In genomic region chr20:5222919-5223634, GRCh38 we compare ENCODE assay signal across 7 cellular contexts.
DNase-seq lines count a peak whose midpoint lies in the region; ATAC-seq and TF ChIP-seq lines count a peak whose summit lies in the region.

No MANE protein-coding gene starts in this region.

- no peaks in the 10 kb centered on the region for H3K27me3 ChIP-seq in psoas muscle (ENCODE audit: insufficient read depth in 3 of 3, low read length in 2 of 3)

- H3K27me3 Mint-ChIP-seq in activated naive CD4-positive, alpha-beta T cell treated with anti-CD3 and anti-CD28 coated beads for 36 hours (ENCODE audit: low read depth) = peaks cover 2% of the 10 kb centered on the region

- H3K4me1 ChIP-seq in psoas muscle = no peaks in the 10 kb centered on the region

- no peak overlapping the region for H3K27ac ChIP-seq in psoas muscle

- no peaks in the 10 kb centered on the region for H3K9me3 Mint-ChIP-seq in activated naive CD4-positive, alpha-beta T cell treated with anti-CD3 and anti-CD28 coated beads for 36 hours

- WGBS in psoas muscle, 3 donors = 32 to 38% (median 33%) methylated on average over 11 of the region's 11 CpGs

- H3K27ac Mint-ChIP-seq in activated naive CD4-positive, alpha-beta T cell treated with anti-CD3 and anti-CD28 coated beads for 36 hours = no peak overlapping the region

- H3K4me3 Mint-ChIP-seq in activated naive CD4-positive, alpha-beta T cell treated with anti-CD3 and anti-CD28 coated beads for 36 hours = no peak overlapping the region

- CTCF ChIA-PET in activated naive CD4-positive, alpha-beta T cell treated with anti-CD3 and anti-CD28 coated beads for 36 hours (lab: Charles Lee) = interaction anchor here (0.6 to 4.9 kb wide), 35 partner anchors 8 to 233 kb away, joined by 3 to 58 read pairs (median 4); partner anchors contain the start of genes CDS2 and PCNA

- ATAC-seq in psoas muscle (peak; percentile 62 to 91 (median 68)), HG03439 (IDR thresholded peaks at IDR 0.05; ENCODE audit: unreplicated experiment) (no peak)

- TF ChIP-seq CTCF in GM10266 (IDR thresholded peaks at IDR 0.05; ENCODE audit: control insufficient read depth, insufficient read depth, low read depth, missing control alignments) (peak; percentile 90), psoas muscle (IDR thresholded peaks at IDR 0.05) (peak; percentile 85)

- intact Hi-C loops in activated naive CD4-positive, alpha-beta T cell treated with anti-CD3 and anti-CD28 coated beads for 36 hours (cut with micrococcal nuclease) = loop anchor here (1.0 to 5.0 kb wide), 5 partner anchors 18 to 224 kb away; no protein-coding TSS in a partner anchor
- intact Hi-C loops in head of caudate nucleus (cut with DNase I) (no loop called here), psoas muscle (cut with DNase I) (no loop called here)

- H3K9me3 ChIP-seq in psoas muscle = no peaks in the 10 kb centered on the region

- no peak overlapping the region for H3K4me3 ChIP-seq in psoas muscle

- peaks cover 0 to 8% of the 10 kb centered on the region in 2 donors for H3K36me3 ChIP-seq in psoas muscle (ENCODE audit: insufficient read depth in 1 of 2, low read depth in 1 of 2)

- no peaks in the 10 kb centered on the region for H3K4me1 Mint-ChIP-seq in activated naive CD4-positive, alpha-beta T cell treated with anti-CD3 and anti-CD28 coated beads for 36 hours (ENCODE audit: low read depth)

- no peaks in the 10 kb centered on the region for H3K36me3 Mint-ChIP-seq in activated naive CD4-positive, alpha-beta T cell treated with anti-CD3 and anti-CD28 coated beads for 36 hours (ENCODE audit: low read depth)

- peak; percentile 61 for DNase-seq in GM10266 (ENCODE audit: extremely low spot score)
- DNase-seq in HK-2 (ENCODE audit: unreplicated experiment) = peak; percentile 63
- peak; percentile 64 for DNase-seq in RPMI7951 (ENCODE audit: low read depth)
- DNase-seq in activated naive CD4-positive, alpha-beta T cell treated with anti-CD3 and anti-CD28 coated beads for 36 hours = peak; percentile 83
- peak; percentile 31 to 92 (median 80) for DNase-seq in head of caudate nucleus
- peak; percentile 49 to 70 for DNase-seq in psoas muscle
